In the genomic region with DNA sequence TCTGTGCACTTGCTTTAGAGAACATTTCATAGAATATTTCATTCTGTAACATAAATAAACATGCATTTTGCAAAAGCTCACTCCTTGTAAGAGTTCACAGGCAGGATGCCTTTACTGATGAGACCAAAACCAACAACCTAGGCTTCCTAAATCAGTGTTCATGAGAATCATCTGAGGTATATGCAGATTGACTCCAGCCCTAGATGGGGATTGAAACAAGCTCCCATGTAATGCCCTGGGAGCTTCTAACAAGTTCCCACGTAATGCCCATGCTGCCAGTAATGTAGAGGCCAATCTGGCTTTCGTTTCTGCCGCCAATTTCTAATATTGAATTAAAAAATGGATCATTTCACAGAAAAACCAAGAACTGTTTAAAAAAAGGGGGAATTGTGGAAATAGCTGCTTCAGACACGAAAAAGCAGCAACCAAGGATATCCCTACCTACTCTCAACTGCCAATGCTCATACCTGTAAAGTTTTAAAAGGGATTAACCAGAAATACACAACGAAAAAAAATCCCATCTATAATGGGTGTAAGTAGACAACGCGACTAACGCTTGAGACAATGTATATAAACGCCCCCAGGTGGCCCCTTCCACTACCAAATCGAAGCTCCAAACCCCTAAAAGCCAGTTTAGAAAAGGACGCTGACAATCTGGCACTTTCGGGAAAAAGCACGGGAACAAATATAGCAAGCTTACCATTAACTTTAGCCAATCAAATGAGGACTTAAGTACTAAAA, we compare ENCODE assay signal across 9 cellular contexts.
DNase-seq lines count a peak whose midpoint lies in the region; TF ChIP-seq lines count a peak whose summit lies in the region.
"Had no signal": no experiment of that assay in that cellular context is flagged by ENCODE, and none has a peak within 500 bp of the region (broad histone marks: within the 10 kb centered on the region; RNA-seq: fewer than 3 reads in every experiment).

No MANE protein-coding gene starts in this region.

- peaks cover 27% of the 10 kb centered on the region for H3K4me1 Mint-ChIP-seq in chondrocyte (ENCODE audit: low read depth)

- H3K4me3 ChIP-seq in retinal pigment epithelial cell (ENCODE audit: low read length): peak overlapping the region; percentile 75

- no peaks in the 10 kb centered on the region for H3K9me3 Mint-ChIP-seq in chondrocyte (ENCODE audit: low read depth)

- H3K27me3 Mint-ChIP-seq in chondrocyte (ENCODE audit: low read depth): no peaks in the 10 kb centered on the region

- DNase-seq in SIG-M5 treated with dmso at 0.1 percent for 504 hours (lab: John Stamatoyannopoulos, UW; ENCODE audit: unreplicated experiment) (peak; percentile 61), SIG-M5 (lab: John Stamatoyannopoulos, UW) (no peak), NCI-H2227 (lab: John Stamatoyannopoulos, UW; ENCODE audit: unreplicated experiment) (peak; percentile 60), chondrocyte (ENCODE audit: low spot score) (no peak), retinal pigment epithelial cell (ENCODE audit: low read depth) (no peak), HuH-7 (ENCODE audit: low spot score) (no peak), pons (ENCODE audit: low spot score) (no peak), NCI-H1436 treated with DMSO at 0.1 percent for 48 hours (lab: John Stamatoyannopoulos, UW) (no peak)
- DNase-seq: AML-193 had no signal

- peak overlapping the region; percentile 71 for H3K27ac Mint-ChIP-seq in chondrocyte (ENCODE audit: unreplicated experiment)

- H3K4me3 Mint-ChIP-seq in chondrocyte (ENCODE audit: unreplicated experiment): no peak overlapping the region

- H3K36me3 Mint-ChIP-seq in chondrocyte (ENCODE audit: low read depth): no peaks in the 10 kb centered on the region

- TF ChIP-seq CTCF in chondrocyte (IDR thresholded peaks at IDR 0.05): peak; percentile 38
- TF ChIP-seq CTCF in retinal pigment epithelial cell (conservative IDR thresholded peaks at IDR 0.05; ENCODE audit: low read depth, low read length): peak; percentile 13

Comparison
In these comparisons a context has a peak if more than half of its experiments do, and no peak if none do; other contexts are left out.
1. DNase-seq: peak in SIG-M5 treated with dmso at 0.1 percent for 504 hours (single experiment) and NCI-H2227 (single experiment); none in SIG-M5 (single experiment), chondrocyte (single experiment), retinal pigment epithelial cell (single experiment), HuH-7 (single experiment), pons (single experiment) and NCI-H1436 treated with DMSO at 0.1 percent for 48 hours (single experiment).